15 cellular contexts compared by ENCODE assay signal in genomic region chr16:47925811-47926460, GRCh38.
A peak's percentile ranks its signal among the peaks of the same experiment; 100 is the strongest.
DNase-seq lines count a peak whose midpoint lies in the region; ATAC-seq, FAIRE-seq and TF ChIP-seq lines count a peak whose summit lies in the region.
"Had no signal": no experiment of that assay in that cellular context is flagged by ENCODE, and none has a peak within 500 bp of the region (broad histone marks: within the 10 kb centered on the region; RNA-seq: fewer than 3 reads in every experiment).

No MANE protein-coding gene starts in this region.

- no peak overlapping the region for H3T11ph ChIP-seq in H9 (ENCODE audit: low read length)

- H2BK120ac ChIP-seq in H9 (ENCODE audit: low read depth, low read length, poor library complexity, severe bottlenecking) = no peak overlapping the region

- ATAC-seq in GM21526 (IDR thresholded peaks at IDR 0.05; ENCODE audit: low FRiP score, unreplicated experiment) = no peak
- ATAC-seq: K562 had no signal

- no peak for TF ChIP-seq POLR2A in H54 (IDR thresholded peaks at IDR 0.05; ENCODE audit: low read depth, low read length)

- H3K9me1 ChIP-seq in keratinocyte (ENCODE audit: control insufficient read depth, extremely low read depth, insufficient read depth, low read length) = no peaks in the 10 kb centered on the region

- peaks cover 12% of the 10 kb centered on the region for H3K4me1 Mint-ChIP-seq in astrocyte (ENCODE audit: low read depth, unreplicated experiment)
- H3K4me1 Mint-ChIP-seq in H9 = peaks cover 2% of the 10 kb centered on the region in 2 experiments; a peak in 3 of 4 replicates

- peaks cover 4% of the 10 kb centered on the region for H3K9me3 Mint-ChIP-seq in astrocyte (ENCODE audit: unreplicated experiment)
- no peaks in the 10 kb centered on the region for H3K9me3 Mint-ChIP-seq in H9
- H3K9me3 Mint-ChIP-seq: CD4-positive, alpha-beta T cell had no signal

- H4K20me1 ChIP-seq in astrocyte (ENCODE audit: insufficient read depth, low read length) = no peaks in the 10 kb centered on the region
- no peaks in the 10 kb centered on the region for H4K20me1 ChIP-seq in keratinocyte (ENCODE audit: control insufficient read depth, extremely low read depth, insufficient read depth, low read length)
- H4K20me1 ChIP-seq in H9 (ENCODE audit: control insufficient read depth, insufficient read depth, insufficient read length) = no peaks in the 10 kb centered on the region

- dilution Hi-C loops in keratinocyte (cut with MboI; ENCODE audit: extremely low pct_ligation_motif_present, low sequenced_read_pairs) = no loop called here

- no peak overlapping the region for H4K91ac ChIP-seq in H9 (ENCODE audit: insufficient read length, low read depth, low read length)

- H4K5ac ChIP-seq in H9 (ENCODE audit: insufficient read length, low read depth, low read length) = no peak overlapping the region

- H2BK5ac ChIP-seq in H9 (ENCODE audit: insufficient read length, low read length) = no peak overlapping the region

- no peak overlapping the region for H3K23ac ChIP-seq in H9 (ENCODE audit: insufficient read length, low read depth, low read length)

- H3K9me3 ChIP-seq in astrocyte (ENCODE audit: insufficient read depth, low read depth, low read length) = no peaks in the 10 kb centered on the region
- H3K9me3 ChIP-seq in keratinocyte (ENCODE audit: control insufficient read depth, low read depth, low read length) = no peaks in the 10 kb centered on the region
- no peaks in the 10 kb centered on the region for H3K9me3 ChIP-seq in H9 (ENCODE audit: control insufficient read depth, low read depth, low read length)

- no peak overlapping the region for H3K18ac ChIP-seq in H9 (ENCODE audit: insufficient read length, low read depth, low read length)

- H3K36me3 ChIP-seq in astrocyte (ENCODE audit: insufficient read depth, low read length) = no peaks in the 10 kb centered on the region
- no peaks in the 10 kb centered on the region for H3K36me3 ChIP-seq in keratinocyte (ENCODE audit: control insufficient read depth in 2 of 2, extremely low read depth in 1 of 2, insufficient read depth in 2 of 2, low read length in 2 of 2)

- H3K4me2 ChIP-seq in astrocyte (ENCODE audit: low read length) (no peak overlapping the region), keratinocyte (ENCODE audit: control insufficient read depth, extremely low read depth, insufficient read depth, low read depth, low read length) (no peak overlapping the region), H9 (ENCODE audit: insufficient read depth, insufficient read length, low read length) (no peak overlapping the region)

- no peak overlapping the region for H2AK5ac ChIP-seq in H9 (ENCODE audit: insufficient read length, low read length)

- no peaks in the 10 kb centered on the region for H3K27me3 Mint-ChIP-seq in astrocyte (ENCODE audit: low read depth, unreplicated experiment)
- no peaks in the 10 kb centered on the region for H3K27me3 Mint-ChIP-seq in H9 (ENCODE audit: low read depth)

- no peaks in the 10 kb centered on the region for H3K27me3 ChIP-seq in astrocyte (ENCODE audit: insufficient read depth, low read length)
- H3K27me3 ChIP-seq in keratinocyte (ENCODE audit: control insufficient read depth, extremely low read depth, insufficient read depth, low read length) = no peaks in the 10 kb centered on the region
- H3K27me3 ChIP-seq in H9 (ENCODE audit: insufficient read depth, low read length) = no peaks in the 10 kb centered on the region

- no peak overlapping the region for H3K56ac ChIP-seq in H9 (ENCODE audit: insufficient read length, low read depth, low read length)

- no peaks in the 10 kb centered on the region for H3K79me1 ChIP-seq in H9 (ENCODE audit: insufficient read depth, low read depth, low read length, poor library complexity, severe bottlenecking)

- no peak overlapping the region for H3K4me3 ChIP-seq in astrocyte (ENCODE audit: insufficient read depth, low read depth, low read length)
- H3K4me3 ChIP-seq in keratinocyte (ENCODE audit: control insufficient read depth in 2 of 3, extremely low read depth in 1 of 3, insufficient read depth in 2 of 3, low read depth in 1 of 3, low read length in 3 of 3) = no peak overlapping the region
- H3K4me3 ChIP-seq: K562 had no signal

- no CpG with 5 or more reads among the region's 8 CpGs for WGBS in H9 (ENCODE audit: extremely low coverage, insufficient read length, low lambda C conversion rate)

- H2BK15ac ChIP-seq in H9 (ENCODE audit: low read depth, low read length) = no peak overlapping the region

- H3K23me2 ChIP-seq in H9 (ENCODE audit: insufficient read length, low read depth, low read length, poor library complexity, severe bottlenecking) = no peaks in the 10 kb centered on the region

- no peak overlapping the region for H4K8ac ChIP-seq in H9 (replicated peaks; ENCODE audit: insufficient read length, low read depth, low read length)

- H3K4me1 ChIP-seq in astrocyte (ENCODE audit: insufficient read depth, low read length) (no peaks in the 10 kb centered on the region), keratinocyte (ENCODE audit: control insufficient read depth, extremely low read depth, insufficient read depth, low read length) (peaks cover 9% of the 10 kb centered on the region), H9 (ENCODE audit: insufficient read depth, low read length) (no peaks in the 10 kb centered on the region)

- H2AFZ ChIP-seq in astrocyte (ENCODE audit: low read depth, low read length) (no peak overlapping the region), keratinocyte (ENCODE audit: control insufficient read depth, low read length) (no peak overlapping the region), H9 (ENCODE audit: low read length) (no peak overlapping the region)

- no peak for TF ChIP-seq CTCF in astrocyte (IDR thresholded peaks at IDR 0.05; ENCODE audit: insufficient read depth, low read depth, low read length)
- no peak for TF ChIP-seq CTCF in keratinocyte (optimal IDR thresholded peaks at IDR 0.05 in 1 of 3, IDR thresholded peaks at IDR 0.05 in 1 of 3, conservative IDR thresholded peaks at IDR 0.05 in 1 of 3; ENCODE audit: extremely low read depth in 1 of 3, insufficient read depth in 2 of 3, low read length in 3 of 3)
- TF ChIP-seq CTCF in H9 (conservative IDR thresholded peaks at IDR 0.05) = no peak

- H3K79me2 ChIP-seq in astrocyte (ENCODE audit: insufficient read depth, low read length) (no peaks in the 10 kb centered on the region), keratinocyte (ENCODE audit: control insufficient read depth, insufficient read depth, low read length) (no peaks in the 10 kb centered on the region), H9 (ENCODE audit: insufficient read depth, low read length) (no peaks in the 10 kb centered on the region)

- H2BK20ac ChIP-seq in H9 (ENCODE audit: low read depth, low read length, poor library complexity, severe bottlenecking) = no peak overlapping the region

- H3K4ac ChIP-seq in H9 (ENCODE audit: low read depth, low read length) = no peak overlapping the region

- peak; percentile 17 for DNase-seq in H54 (ENCODE audit: insufficient read length, low spot score)
- peak; percentile 90 for DNase-seq in M059J (ENCODE audit: low read depth)
- peak; percentile 22 for DNase-seq in astrocyte (ENCODE audit: low read depth)
- DNase-seq in keratinocyte (ENCODE audit: low read depth, low spot score) = peak; percentile 61
- DNase-seq in H9 = no peak
- DNase-seq in NCI-H2227 treated with DMSO at 0.1 percent for 48 hours (lab: John Stamatoyannopoulos, UW) = no peak
- DNase-seq in effector CD8-positive, alpha-beta T cell (lab: John Stamatoyannopoulos, UW) = no peak
- DNase-seq: ACHN; CD4-positive, alpha-beta T cell; DMS79 treated with DMSO at 0.1 percent for 48 hours; NCI-H1092; NCI-H510A treated with DMSO at 0.1 percent for 48 hours had no signal

- H3K27ac ChIP-seq in astrocyte (ENCODE audit: low read depth, low read length) = no peak overlapping the region
- no peak overlapping the region for H3K27ac ChIP-seq in keratinocyte (ENCODE audit: control insufficient read depth, insufficient read depth, low read length)
- H3K27ac ChIP-seq in H9 (ENCODE audit: insufficient read length, low read depth, low read length) = no peak overlapping the region

- no peak overlapping the region for H3K4me3 Mint-ChIP-seq in astrocyte (ENCODE audit: unreplicated experiment)
- no peak overlapping the region for H3K4me3 Mint-ChIP-seq in H9
- H3K4me3 Mint-ChIP-seq: CD4-positive, alpha-beta T cell had no signal

- H3K9ac ChIP-seq in astrocyte (ENCODE audit: low read length) (no peak overlapping the region), keratinocyte (ENCODE audit: control insufficient read depth, extremely low read depth, insufficient read depth, low read length) (no peak overlapping the region), H9 (ENCODE audit: extremely low read depth, insufficient read length, low read length) (no peak overlapping the region)

- FAIRE-seq in H54 (lab: Jason Lieb, UNC) (peak; percentile 52), astrocyte (lab: Jason Lieb, UNC) (no peak), keratinocyte (lab: Jason Lieb, UNC) (peak; percentile 81)
- FAIRE-seq: H1, K562 had no signal

- H3K36me3 Mint-ChIP-seq in astrocyte (ENCODE audit: low read depth, unreplicated experiment) = no peaks in the 10 kb centered on the region
- H3K36me3 Mint-ChIP-seq in H9 (ENCODE audit: insufficient read depth in 1 of 3, low read depth in 3 of 3) = no peaks in the 10 kb centered on the region; a peak in 1 of 7 replicates

- no peak overlapping the region for H2BK12ac ChIP-seq in H9 (ENCODE audit: insufficient read length, low read depth, low read length)

- no peak overlapping the region; the same call in 1 of the 2 replicates for H3K14ac ChIP-seq in H9 (ENCODE audit: insufficient read depth, low read length)

- no peak overlapping the region for H3K27ac Mint-ChIP-seq in astrocyte (ENCODE audit: unreplicated experiment)
- no peak overlapping the region for H3K27ac Mint-ChIP-seq in H9
- H3K27ac Mint-ChIP-seq: CD4-positive, alpha-beta T cell had no signal

Comparison
In these comparisons a context has a peak if more than half of its experiments do, and no peak if none do; other contexts are left out.
1. DNase-seq: peak in H54 (single experiment), M059J (single experiment), astrocyte (single experiment) and keratinocyte (single experiment); none in H9 (single experiment), NCI-H2227 treated with DMSO at 0.1 percent for 48 hours (single experiment) and effector CD8-positive, alpha-beta T cell (single experiment).